Comparison of ENCODE assay signal across 8 cellular contexts in genomic region chr9:129822825-129823162, GRCh38. TPM values are rescaled to one million over a fixed set of nuclear protein-coding genes. Genes with fewer than 3 reads are reported as not detected.
DNase-seq lines count a peak whose midpoint lies in the region; ATAC-seq and TF ChIP-seq lines count a peak whose summit lies in the region.

No MANE protein-coding gene starts in this region.

- peaks cover 37% of the 10 kb centered on the region for H3K79me2 ChIP-seq in mammary epithelial cell (ENCODE audit: insufficient read depth, low read length)

- POLR2A ChIA-PET in AG04450 (lab: Yijun Ruan, JAX) = no interaction called here

- H3K9me3 ChIP-seq in AG04450 (ENCODE audit: control insufficient read depth, insufficient read depth, low read length) = no peaks in the 10 kb centered on the region
- no peaks in the 10 kb centered on the region for H3K9me3 ChIP-seq in mammary epithelial cell (replicated peaks; ENCODE audit: insufficient read depth, low read length)
- H3K9me3 ChIP-seq in mucosa of descending colon = no peaks in the 10 kb centered on the region
- H3K9me3 ChIP-seq in body of pancreas = no peaks in the 10 kb centered on the region

- peak overlapping the region; percentile 86 for H3K4me3 ChIP-seq in AG04450 (ENCODE audit: low read depth, low read length)
- H3K4me3 ChIP-seq in LNCaP clone FGC (ENCODE audit: low read depth, low read length) = peak overlapping the region; percentile 61
- peak overlapping the region; percentile 42 to 83 (median 69) for H3K4me3 ChIP-seq in mammary epithelial cell (replicated peaks in 1 of 3; ENCODE audit: insufficient read depth in 1 of 3, low read depth in 2 of 3, low read length in 3 of 3)
- peak overlapping the region; percentile 63 for H3K4me3 ChIP-seq in mucosa of descending colon
- peak overlapping the region in 1 of 2 donors; percentile 93 for H3K4me3 ChIP-seq in body of pancreas

- DNase-seq in AG04450 (ENCODE audit: low read depth, low spot score) = no peak
- no peak for DNase-seq in LNCaP clone FGC (ENCODE audit: low read depth)
- no peak for DNase-seq in mammary epithelial cell
- no peak for DNase-seq in mucosa of descending colon
- no peak for DNase-seq in GM19240 (ENCODE audit: insufficient read length, low spot score)
- DNase-seq in body of pancreas = no peak
- no peak for DNase-seq in stimulated activated CD4-positive, alpha-beta T cell treated with anti-CD3 and anti-CD28 coated beads, Interleukin-4, amount 100 ng/mL, for 24 hours

- TF ChIP-seq POLR2A in body of pancreas (IDR thresholded peaks at IDR 0.05) = no peak

- peak overlapping the region; percentile 55 for H3K9ac ChIP-seq in mammary epithelial cell (ENCODE audit: insufficient read depth, low read length)

- ATAC-seq in mucosa of descending colon (no peak), body of pancreas (no peak), GM19035 (IDR thresholded peaks at IDR 0.05; ENCODE audit: unreplicated experiment) (no peak)

- intact Hi-C loops in mammary epithelial cell (cut with micrococcal nuclease) = no loop called here
- intact Hi-C loops in mucosa of descending colon (cut with DNase I, micrococcal nuclease) = no loop called here
- intact Hi-C loops in body of pancreas (cut with DNase I) = no loop called here

- in situ Hi-C loops in mammary epithelial cell (cut with MboI; ENCODE audit: low sequenced_read_pairs in 2 of 2) = no loop called here

- WGBS in mammary epithelial cell (ENCODE audit: low coverage, missing lambda C conversion rate) = 80% methylated on average over 5 of the region's 11 CpGs
- 55 to 68% methylated on average over 9 to 11 of the region's 11 CpGs for WGBS in body of pancreas, 2 donors

- CTCF ChIA-PET in AG04450 (lab: Charles Lee) (no interaction called here), mammary epithelial cell (lab: Charles Lee; ENCODE audit: low non-redundant PET) (no interaction called here)

- peak overlapping the region; percentile 91 for H3K4me2 ChIP-seq in mammary epithelial cell (ENCODE audit: insufficient read depth, low read depth, low read length)

- H3K27ac ChIP-seq in AG04450 (ENCODE audit: low read depth, low read length) (peak overlapping the region; percentile 52), mammary epithelial cell (ENCODE audit: insufficient read depth, low read depth, low read length) (no peak overlapping the region), body of pancreas (no peak overlapping the region)

- H3K4me1 ChIP-seq in mammary epithelial cell (ENCODE audit: insufficient read depth, low read length) (peaks cover 7% of the 10 kb centered on the region), mucosa of descending colon (ENCODE audit: low read depth) (peaks cover 6% of the 10 kb centered on the region), body of pancreas (peaks cover 9% of the 10 kb centered on the region)

- H4K20me1 ChIP-seq in mammary epithelial cell (ENCODE audit: insufficient read depth, low read length) = no peaks in the 10 kb centered on the region

- dilution Hi-C loops in mammary epithelial cell (cut with HindIII; ENCODE audit: low sequenced_read_pairs) = no loop called here

- no TSS peak for BruUV-seq in mammary epithelial cell (replicated peaks; lab: Mats Ljungman, UMichigan)

- no peaks in the 10 kb centered on the region for H3K27me3 ChIP-seq in AG04450 (ENCODE audit: control insufficient read depth, insufficient read depth, low read length)
- no peaks in the 10 kb centered on the region for H3K27me3 ChIP-seq in mammary epithelial cell (ENCODE audit: insufficient read depth, low read length)
- H3K27me3 ChIP-seq in body of pancreas = no peaks in the 10 kb centered on the region

- peaks cover 14% of the 10 kb centered on the region for H3K36me3 ChIP-seq in mammary epithelial cell (ENCODE audit: insufficient read depth, low read length)
- H3K36me3 ChIP-seq in mucosa of descending colon (ENCODE audit: low read depth) = no peaks in the 10 kb centered on the region
- peaks cover 0 to 4% of the 10 kb centered on the region in 2 donors for H3K36me3 ChIP-seq in body of pancreas (replicated peaks in 1 of 2; ENCODE audit: insufficient read depth in 1 of 2, low read depth in 2 of 2)

- H2AFZ ChIP-seq in mammary epithelial cell (ENCODE audit: low read depth, low read length) = peak overlapping the region; percentile 42

- TF ChIP-seq CTCF in AG04450 (IDR thresholded peaks at IDR 0.05; ENCODE audit: low read depth, low read length) = no peak
- TF ChIP-seq CTCF in LNCaP clone FGC (IDR thresholded peaks at IDR 0.05; ENCODE audit: control insufficient read depth, extremely low read depth, insufficient read depth) = no peak
- no peak for TF ChIP-seq CTCF in mammary epithelial cell (conservative IDR thresholded peaks at IDR 0.05 in 1 of 2, IDR thresholded peaks at IDR 0.05 in 1 of 2; ENCODE audit: extremely low read depth in 1 of 2, insufficient read depth in 1 of 2, low read depth in 1 of 2, low read length in 2 of 2)
- no peak for TF ChIP-seq CTCF in mucosa of descending colon (IDR thresholded peaks at IDR 0.05)
- TF ChIP-seq CTCF in body of pancreas (IDR thresholded peaks at IDR 0.05) = no peak

RNA-seq across cellular contexts. Expression of gene TOR1A, which starts 1.1 kb away (rescaled TPM):
- 72.0 and 78.5 TPM in 2 replicates for polyA plus RNA-seq in AG04450 (2011; rRNA removed)
- polyA minus RNA-seq in AG04450 (2011; rRNA and poly(A)+ RNA removed) = 45.6 and 46.0 TPM in 2 replicates
- 10 to 100 TPM; 43.0 to 52.0 TPM for total RNA-seq in mammary epithelial cell
- 70.2 TPM for polyA plus RNA-seq in mammary epithelial cell
- polyA minus RNA-seq in mammary epithelial cell = 27.9 TPM
- 10 to 100 TPM; 30.8 to 35.8 (median 35.2) TPM for total RNA-seq in mucosa of descending colon
- 10 to 100 TPM; 17.4 to 27.0 TPM for total RNA-seq in body of pancreas

RNA-seq across cellular contexts. Expression of gene C9orf78, which starts 12.3 kb away (rescaled TPM):
- 51.4 and 66.8 TPM in 2 replicates for polyA plus RNA-seq in AG04450 (2011; rRNA removed)
- polyA minus RNA-seq in AG04450 (2011; rRNA and poly(A)+ RNA removed) = 10.9 and 13.4 TPM in 2 replicates
- 10 to 100 TPM; 25.3 to 33.6 TPM for total RNA-seq in mammary epithelial cell
- 41.9 TPM for polyA plus RNA-seq in mammary epithelial cell
- polyA minus RNA-seq in mammary epithelial cell = 15.3 TPM
- 10 to 100 TPM; 35.1 to 47.5 (median 37.3) TPM for total RNA-seq in mucosa of descending colon
- 10 to 100 TPM; 25.1 to 48.0 TPM for total RNA-seq in body of pancreas

RNA-seq across cellular contexts. Expression of gene USP20, which starts 12.5 kb away (rescaled TPM):
- polyA plus RNA-seq in AG04450 (2011; rRNA removed) (10.3 and 13.2 TPM in 2 replicates), mammary epithelial cell (10.3 TPM)
- polyA minus RNA-seq in AG04450 (2011; rRNA and poly(A)+ RNA removed) = 16.6 and 22.9 TPM in 2 replicates
- total RNA-seq in mammary epithelial cell (10 to 100 TPM; 10.2 to 17.1 TPM), mucosa of descending colon (10 to 100 TPM; 20.2 to 32.3 (median 22.9) TPM), body of pancreas (10 to 100 TPM; 14.5 to 23.4 TPM)
- 22.0 TPM for polyA minus RNA-seq in mammary epithelial cell

RNA-seq across cellular contexts. Expression of gene TOR1B, which starts 19.8 kb away (rescaled TPM):
- polyA plus RNA-seq in AG04450 (2011; rRNA removed) (26.3 and 31.0 TPM in 2 replicates), mammary epithelial cell (20.7 TPM)
- polyA minus RNA-seq in AG04450 (2011; rRNA and poly(A)+ RNA removed) = 13.4 and 14.1 TPM in 2 replicates
- total RNA-seq in mammary epithelial cell (10 to 100 TPM; 19.7 to 29.2 TPM), mucosa of descending colon (10 to 100 TPM; 37.3 to 63.5 (median 49.2) TPM), body of pancreas (10 to 100 TPM in 1 of 2 donors, 1 to 10 TPM in 1; 9.6 to 19.2 TPM)
- polyA minus RNA-seq in mammary epithelial cell = 6.5 TPM
